ENCODE assay signal across 1 cellular context in the genomic region with DNA sequence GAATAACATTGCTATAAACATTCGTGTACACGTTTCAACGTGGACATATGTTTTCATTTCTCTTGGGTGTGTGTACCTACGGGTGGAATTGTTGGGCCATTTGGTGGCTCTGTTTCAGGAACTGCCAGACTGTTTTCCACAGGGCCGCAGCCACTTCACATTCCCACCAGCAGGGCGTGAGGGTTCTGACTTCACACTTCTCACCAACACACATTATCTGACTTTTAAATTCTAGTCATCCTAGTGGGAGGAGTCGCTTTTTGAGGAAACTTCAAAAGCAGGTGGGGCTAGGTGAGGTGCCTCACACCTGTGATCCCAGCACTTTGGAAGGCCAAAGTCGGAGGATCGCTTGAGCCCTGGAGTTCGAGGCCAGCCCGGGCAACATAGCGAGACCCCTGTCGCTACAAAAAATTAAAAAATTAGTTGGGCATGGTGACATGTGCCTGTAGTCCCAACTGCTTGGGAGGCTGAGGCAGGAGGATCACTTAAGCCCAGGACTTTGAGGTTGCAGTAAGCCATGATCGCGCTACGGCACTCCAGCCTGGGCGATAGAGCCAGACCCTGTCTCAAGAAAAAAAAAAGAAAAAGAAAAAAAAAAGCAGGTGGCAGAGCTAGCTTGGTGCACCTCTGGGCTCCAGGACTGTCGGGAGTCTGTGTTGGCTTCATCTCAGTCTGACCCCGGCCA.
TF ChIP-seq lines count a peak whose summit lies in the region.

No MANE protein-coding gene starts in this region.

TF ChIP-seq in K562, 482 proteins besides CTCF, POLR2A, EP300 and RAD21 (continued from another document and continues in another):
- TF ChIP-seq, protein P1, sequence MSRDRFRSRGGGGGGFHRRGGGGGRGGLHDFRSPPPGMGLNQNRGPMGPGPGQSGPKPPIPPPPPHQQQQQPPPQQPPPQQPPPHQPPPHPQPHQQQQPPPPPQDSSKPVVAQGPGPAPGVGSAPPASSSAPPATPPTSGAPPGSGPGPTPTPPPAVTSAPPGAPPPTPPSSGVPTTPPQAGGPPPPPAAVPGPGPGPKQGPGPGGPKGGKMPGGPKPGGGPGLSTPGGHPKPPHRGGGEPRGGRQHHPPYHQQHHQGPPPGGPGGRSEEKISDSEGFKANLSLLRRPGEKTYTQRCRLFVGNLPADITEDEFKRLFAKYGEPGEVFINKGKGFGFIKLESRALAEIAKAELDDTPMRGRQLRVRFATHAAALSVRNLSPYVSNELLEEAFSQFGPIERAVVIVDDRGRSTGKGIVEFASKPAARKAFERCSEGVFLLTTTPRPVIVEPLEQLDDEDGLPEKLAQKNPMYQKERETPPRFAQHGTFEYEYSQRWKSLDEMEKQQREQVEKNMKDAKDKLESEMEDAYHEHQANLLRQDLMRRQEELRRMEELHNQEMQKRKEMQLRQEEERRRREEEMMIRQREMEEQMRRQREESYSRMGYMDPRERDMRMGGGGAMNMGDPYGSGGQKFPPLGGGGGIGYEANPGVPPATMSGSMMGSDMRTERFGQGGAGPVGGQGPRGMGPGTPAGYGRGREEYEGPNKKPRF (IDR thresholded peaks at IDR 0.05; ENCODE audit: low read depth, low read length), result no peak
- TF ChIP-seq, protein P2, sequence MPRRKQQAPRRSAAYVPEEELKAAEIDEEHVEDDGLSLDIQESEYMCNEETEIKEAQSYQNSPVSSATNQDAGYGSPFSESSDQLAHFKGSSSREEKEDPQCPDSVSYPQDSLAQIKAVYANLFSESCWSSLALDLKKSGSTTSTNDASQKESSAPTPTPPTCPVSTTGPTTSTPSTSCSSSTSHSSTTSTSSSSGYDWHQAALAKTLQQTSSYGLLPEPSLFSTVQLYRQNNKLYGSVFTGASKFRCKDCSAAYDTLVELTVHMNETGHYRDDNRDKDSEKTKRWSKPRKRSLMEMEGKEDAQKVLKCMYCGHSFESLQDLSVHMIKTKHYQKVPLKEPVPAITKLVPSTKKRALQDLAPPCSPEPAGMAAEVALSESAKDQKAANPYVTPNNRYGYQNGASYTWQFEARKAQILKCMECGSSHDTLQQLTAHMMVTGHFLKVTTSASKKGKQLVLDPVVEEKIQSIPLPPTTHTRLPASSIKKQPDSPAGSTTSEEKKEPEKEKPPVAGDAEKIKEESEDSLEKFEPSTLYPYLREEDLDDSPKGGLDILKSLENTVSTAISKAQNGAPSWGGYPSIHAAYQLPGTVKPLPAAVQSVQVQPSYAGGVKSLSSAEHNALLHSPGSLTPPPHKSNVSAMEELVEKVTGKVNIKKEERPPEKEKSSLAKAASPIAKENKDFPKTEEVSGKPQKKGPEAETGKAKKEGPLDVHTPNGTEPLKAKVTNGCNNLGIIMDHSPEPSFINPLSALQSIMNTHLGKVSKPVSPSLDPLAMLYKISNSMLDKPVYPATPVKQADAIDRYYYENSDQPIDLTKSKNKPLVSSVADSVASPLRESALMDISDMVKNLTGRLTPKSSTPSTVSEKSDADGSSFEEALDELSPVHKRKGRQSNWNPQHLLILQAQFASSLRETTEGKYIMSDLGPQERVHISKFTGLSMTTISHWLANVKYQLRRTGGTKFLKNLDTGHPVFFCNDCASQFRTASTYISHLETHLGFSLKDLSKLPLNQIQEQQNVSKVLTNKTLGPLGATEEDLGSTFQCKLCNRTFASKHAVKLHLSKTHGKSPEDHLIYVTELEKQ (CRISPR knock-in tag; IDR thresholded peaks at IDR 0.05), result no peak
- TF ChIP-seq CBFB (CRISPR knock-in tag; IDR thresholded peaks at IDR 0.05) (0 out of 2 replicates have a peak, but pooled peaks have one; percentile 48), MYBL2 (IDR thresholded peaks at IDR 0.05; ENCODE audit: low read depth) (no peak), MYBL2 (CRISPR knock-in tag; IDR thresholded peaks at IDR 0.05; ENCODE audit: borderline replicate concordance) (no peak), CC2D1A (IDR thresholded peaks at IDR 0.05) (0 out of 2 replicates have a peak, but pooled peaks have one; percentile 16), ETV1 (tag; conservative IDR thresholded peaks at IDR 0.05; ENCODE audit: low read depth) (no peak), FOXK2 (conservative IDR thresholded peaks at IDR 0.05 in 1 of 2, IDR thresholded peaks at IDR 0.05 in 1 of 2; ENCODE audit: low read depth in 2 of 2) (no peak), ATF1 (CRISPR knock-in tag; IDR thresholded peaks at IDR 0.05) (no peak), ATF1 (tag; IDR thresholded peaks at IDR 0.05) (0 out of 2 replicates have a peak, but pooled peaks have one; percentile 40), BCOR (IDR thresholded peaks at IDR 0.05) (0 out of 2 replicates have a peak, but pooled peaks have one; percentile 6), NONO (IDR thresholded peaks at IDR 0.05; ENCODE audit: low read depth in 2 of 2, low read length in 1 of 2) (no peak), SMARCA4 (IDR thresholded peaks at IDR 0.05) (no peak), ZNF431 (CRISPR knock-in tag; IDR thresholded peaks at IDR 0.05) (no peak), BRCA1 (IDR thresholded peaks at IDR 0.05) (no peak), BRCA1 (CRISPR knock-in tag; IDR thresholded peaks at IDR 0.05) (no peak), ZNF583 (CRISPR knock-in tag; IDR thresholded peaks at IDR 0.05) (no peak), CSDE1 (IDR thresholded peaks at IDR 0.05) (0 out of 4 replicates have a peak, but pooled peaks of 1 of the 2 experiments have one; percentile 44), NCOA4 (IDR thresholded peaks at IDR 0.05; ENCODE audit: partially characterized antibody) (no peak), POLR2B (IDR thresholded peaks at IDR 0.05; ENCODE audit: low read depth, partially characterized antibody) (no peak), DPF2 (IDR thresholded peaks at IDR 0.05) (peak; percentile 66; the same call in 1 of the 2 replicates), CHD2 (IDR thresholded peaks at IDR 0.05; ENCODE audit: low read depth, low read length) (no peak), RBFOX2 (IDR thresholded peaks at IDR 0.05; ENCODE audit: low read depth, low read length) (no peak), FIP1L1 (IDR thresholded peaks at IDR 0.05; ENCODE audit: low read depth, low read length, poor library complexity, severe bottlenecking) (no peak), ZEB2 (IDR thresholded peaks at IDR 0.05) (peak; percentile 81), TOE1 (IDR thresholded peaks at IDR 0.05; ENCODE audit: borderline replicate concordance) (no peak), TOE1 (CRISPR knock-in tag; IDR thresholded peaks at IDR 0.05; ENCODE audit: borderline replicate concordance, low read depth) (no peak), ELF1 (tag; IDR thresholded peaks at IDR 0.05) (0 out of 2 replicates have a peak, but pooled peaks have one; percentile 16), ARID2 (IDR thresholded peaks at IDR 0.05) (no peak), ZNF3 (CRISPR knock-in tag; IDR thresholded peaks at IDR 0.05) (no peak), CHD4 (IDR thresholded peaks at IDR 0.05; ENCODE audit: insufficient read depth, insufficient replicate concordance, low read depth, low read length, poor library complexity, severe bottlenecking) (no peak), ZNF696 (CRISPR knock-in tag; conservative IDR thresholded peaks at IDR 0.05) (no peak), PRPF4 (IDR thresholded peaks at IDR 0.05; ENCODE audit: insufficient read depth, low read depth, low read length, poor library complexity, severe bottlenecking) (no peak), KLF10 (CRISPR knock-in tag; IDR thresholded peaks at IDR 0.05) (no peak), ZNF780A (CRISPR knock-in tag; IDR thresholded peaks at IDR 0.05) (no peak), ASH1L (IDR thresholded peaks at IDR 0.05; ENCODE audit: borderline replicate concordance, low read depth, partially characterized antibody) (no peak), TCF7 (IDR thresholded peaks at IDR 0.05; ENCODE audit: borderline replicate concordance) (peak; percentile 73; the same call in 1 of the 2 replicates), RAD51 (IDR thresholded peaks at IDR 0.05; ENCODE audit: borderline replicate concordance, low read depth) (no peak), FOXA3 (CRISPR knock-in tag; conservative IDR thresholded peaks at IDR 0.05 in 1 of 2, IDR thresholded peaks at IDR 0.05 in 1 of 2) (no peak), CTBP1 (IDR thresholded peaks at IDR 0.05; ENCODE audit: borderline replicate concordance) (0 out of 2 replicates have a peak, but pooled peaks have one; percentile 13), ZFX (CRISPR knock-in tag; IDR thresholded peaks at IDR 0.05) (no peak)
- TF ChIP-seq, protein P3, sequence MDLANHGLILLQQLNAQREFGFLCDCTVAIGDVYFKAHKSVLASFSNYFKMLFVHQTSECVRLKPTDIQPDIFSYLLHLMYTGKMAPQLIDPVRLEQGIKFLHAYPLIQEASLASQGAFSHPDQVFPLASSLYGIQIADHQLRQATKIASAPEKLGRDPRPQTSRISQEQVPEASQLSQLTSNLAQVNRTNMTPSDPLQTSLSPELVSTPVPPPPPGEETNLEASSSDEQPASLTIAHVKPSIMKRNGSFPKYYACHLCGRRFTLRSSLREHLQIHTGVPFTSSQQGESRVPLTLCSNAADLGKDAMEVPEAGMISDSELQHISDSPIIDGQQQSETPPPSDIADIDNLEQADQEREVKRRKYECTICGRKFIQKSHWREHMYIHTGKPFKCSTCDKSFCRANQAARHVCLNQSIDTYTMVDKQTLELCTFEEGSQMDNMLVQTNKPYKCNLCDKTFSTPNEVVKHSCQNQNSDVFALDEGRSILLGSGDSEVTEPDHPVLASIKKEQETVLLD (IDR thresholded peaks at IDR 0.05), result no peak
- TF ChIP-seq, protein P4, sequence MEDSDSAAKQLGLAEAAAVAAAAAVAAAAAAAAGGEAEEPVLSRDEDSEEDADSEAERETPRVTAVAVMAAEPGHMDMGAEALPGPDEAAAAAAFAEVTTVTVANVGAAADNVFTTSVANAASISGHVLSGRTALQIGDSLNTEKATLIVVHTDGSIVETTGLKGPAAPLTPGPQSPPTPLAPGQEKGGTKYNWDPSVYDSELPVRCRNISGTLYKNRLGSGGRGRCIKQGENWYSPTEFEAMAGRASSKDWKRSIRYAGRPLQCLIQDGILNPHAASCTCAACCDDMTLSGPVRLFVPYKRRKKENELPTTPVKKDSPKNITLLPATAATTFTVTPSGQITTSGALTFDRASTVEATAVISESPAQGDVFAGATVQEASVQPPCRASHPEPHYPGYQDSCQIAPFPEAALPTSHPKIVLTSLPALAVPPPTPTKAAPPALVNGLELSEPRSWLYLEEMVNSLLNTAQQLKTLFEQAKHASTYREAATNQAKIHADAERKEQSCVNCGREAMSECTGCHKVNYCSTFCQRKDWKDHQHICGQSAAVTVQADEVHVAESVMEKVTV (CRISPR knock-in tag; IDR thresholded peaks at IDR 0.05), result no peak
- TF ChIP-seq, protein P5, sequence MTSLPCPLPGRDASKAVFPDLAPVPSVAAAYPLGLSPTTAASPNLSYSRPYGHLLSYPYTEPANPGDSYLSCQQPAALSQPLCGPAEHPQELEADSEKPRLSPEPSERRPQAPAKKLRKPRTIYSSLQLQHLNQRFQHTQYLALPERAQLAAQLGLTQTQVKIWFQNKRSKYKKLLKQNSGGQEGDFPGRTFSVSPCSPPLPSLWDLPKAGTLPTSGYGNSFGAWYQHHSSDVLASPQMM (CRISPR knock-in tag; IDR thresholded peaks at IDR 0.05), result no peak
- TF ChIP-seq, protein P6, sequence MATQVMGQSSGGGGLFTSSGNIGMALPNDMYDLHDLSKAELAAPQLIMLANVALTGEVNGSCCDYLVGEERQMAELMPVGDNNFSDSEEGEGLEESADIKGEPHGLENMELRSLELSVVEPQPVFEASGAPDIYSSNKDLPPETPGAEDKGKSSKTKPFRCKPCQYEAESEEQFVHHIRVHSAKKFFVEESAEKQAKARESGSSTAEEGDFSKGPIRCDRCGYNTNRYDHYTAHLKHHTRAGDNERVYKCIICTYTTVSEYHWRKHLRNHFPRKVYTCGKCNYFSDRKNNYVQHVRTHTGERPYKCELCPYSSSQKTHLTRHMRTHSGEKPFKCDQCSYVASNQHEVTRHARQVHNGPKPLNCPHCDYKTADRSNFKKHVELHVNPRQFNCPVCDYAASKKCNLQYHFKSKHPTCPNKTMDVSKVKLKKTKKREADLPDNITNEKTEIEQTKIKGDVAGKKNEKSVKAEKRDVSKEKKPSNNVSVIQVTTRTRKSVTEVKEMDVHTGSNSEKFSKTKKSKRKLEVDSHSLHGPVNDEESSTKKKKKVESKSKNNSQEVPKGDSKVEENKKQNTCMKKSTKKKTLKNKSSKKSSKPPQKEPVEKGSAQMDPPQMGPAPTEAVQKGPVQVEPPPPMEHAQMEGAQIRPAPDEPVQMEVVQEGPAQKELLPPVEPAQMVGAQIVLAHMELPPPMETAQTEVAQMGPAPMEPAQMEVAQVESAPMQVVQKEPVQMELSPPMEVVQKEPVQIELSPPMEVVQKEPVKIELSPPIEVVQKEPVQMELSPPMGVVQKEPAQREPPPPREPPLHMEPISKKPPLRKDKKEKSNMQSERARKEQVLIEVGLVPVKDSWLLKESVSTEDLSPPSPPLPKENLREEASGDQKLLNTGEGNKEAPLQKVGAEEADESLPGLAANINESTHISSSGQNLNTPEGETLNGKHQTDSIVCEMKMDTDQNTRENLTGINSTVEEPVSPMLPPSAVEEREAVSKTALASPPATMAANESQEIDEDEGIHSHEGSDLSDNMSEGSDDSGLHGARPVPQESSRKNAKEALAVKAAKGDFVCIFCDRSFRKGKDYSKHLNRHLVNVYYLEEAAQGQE (CRISPR knock-in tag; IDR thresholded peaks at IDR 0.05; ENCODE audit: low read depth), result no peak
- TF ChIP-seq, protein P7, sequence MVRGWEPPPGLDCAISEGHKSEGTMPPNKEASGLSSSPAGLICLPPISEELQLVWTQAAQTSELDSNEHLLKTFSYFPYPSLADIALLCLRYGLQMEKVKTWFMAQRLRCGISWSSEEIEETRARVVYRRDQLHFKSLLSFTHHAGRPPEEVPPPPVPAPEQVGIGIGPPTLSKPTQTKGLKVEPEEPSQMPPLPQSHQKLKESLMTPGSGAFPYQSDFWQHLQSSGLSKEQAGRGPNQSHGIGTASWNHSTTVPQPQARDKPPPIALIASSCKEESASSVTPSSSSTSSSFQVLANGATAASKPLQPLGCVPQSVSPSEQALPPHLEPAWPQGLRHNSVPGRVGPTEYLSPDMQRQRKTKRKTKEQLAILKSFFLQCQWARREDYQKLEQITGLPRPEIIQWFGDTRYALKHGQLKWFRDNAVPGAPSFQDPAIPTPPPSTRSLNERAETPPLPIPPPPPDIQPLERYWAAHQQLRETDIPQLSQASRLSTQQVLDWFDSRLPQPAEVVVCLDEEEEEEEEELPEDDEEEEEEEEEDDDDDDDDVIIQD (CRISPR knock-in tag; IDR thresholded peaks at IDR 0.05), result no peak
- TF ChIP-seq, protein P8, sequence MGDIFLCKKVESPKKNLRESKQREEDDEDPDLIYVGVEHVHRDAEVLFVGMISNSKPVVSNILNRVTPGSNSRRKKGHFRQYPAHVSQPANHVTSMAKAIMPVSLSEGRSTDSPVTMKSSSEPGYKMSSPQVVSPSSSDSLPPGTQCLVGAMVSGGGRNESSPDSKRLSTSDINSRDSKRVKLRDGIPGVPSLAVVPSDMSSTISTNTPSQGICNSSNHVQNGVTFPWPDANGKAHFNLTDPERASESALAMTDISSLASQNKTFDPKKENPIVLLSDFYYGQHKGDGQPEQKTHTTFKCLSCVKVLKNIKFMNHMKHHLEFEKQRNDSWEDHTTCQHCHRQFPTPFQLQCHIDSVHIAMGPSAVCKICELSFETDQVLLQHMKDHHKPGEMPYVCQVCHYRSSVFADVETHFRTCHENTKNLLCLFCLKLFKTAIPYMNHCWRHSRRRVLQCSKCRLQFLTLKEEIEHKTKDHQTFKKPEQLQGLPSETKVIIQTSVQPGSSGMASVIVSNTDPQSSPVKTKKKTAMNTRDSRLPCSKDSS (IDR thresholded peaks at IDR 0.05; ENCODE audit: low read depth, partially characterized antibody), result no peak
